Comparison of ENCODE assay signal across 8 cellular contexts in the genomic region with DNA sequence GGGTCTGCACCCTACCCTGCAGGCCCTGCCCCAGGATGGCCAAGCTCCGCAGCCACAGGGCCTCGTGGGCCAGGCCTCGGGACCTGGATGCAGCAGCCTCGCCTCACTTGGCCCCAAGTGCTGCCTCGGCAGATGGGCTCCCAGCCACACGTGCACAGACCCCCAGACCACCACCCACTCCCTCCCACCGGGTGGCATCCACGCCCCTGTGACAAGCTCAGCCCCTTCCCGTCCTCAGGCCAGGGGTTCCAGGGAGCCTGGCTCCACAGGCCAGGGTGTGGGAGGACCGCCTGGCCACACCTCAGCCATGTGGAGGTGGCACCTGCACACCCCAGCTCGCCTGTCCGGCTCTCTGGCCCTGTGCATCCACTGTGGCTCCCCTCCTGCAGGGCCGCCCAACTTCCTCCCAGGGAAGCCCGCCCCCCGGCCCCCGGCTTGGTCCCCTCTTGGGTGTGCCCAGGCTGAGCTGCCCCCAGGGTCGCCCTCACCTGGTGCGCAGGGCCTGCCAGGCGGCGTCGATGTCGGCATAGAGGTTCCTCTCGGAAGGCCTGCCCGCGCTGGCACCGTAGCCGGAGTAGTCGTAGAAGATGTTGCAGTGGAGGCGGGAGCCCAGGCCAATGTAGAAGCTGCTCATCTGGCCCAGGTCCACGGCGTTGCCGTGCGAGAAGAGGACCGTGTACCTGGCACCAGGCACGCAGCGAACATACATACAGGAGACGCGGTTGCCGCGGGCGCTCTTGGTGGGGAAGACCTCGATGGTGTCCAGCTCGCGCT.
A peak's percentile ranks its signal among the peaks of the same experiment; 100 is the strongest.
DNase-seq lines count a peak whose midpoint lies in the region; ATAC-seq and TF ChIP-seq lines count a peak whose summit lies in the region.
"Not testable (repeated sequence)": the region's sequence is repeated elsewhere in the genome, so short reads cannot be mapped to it uniquely, and the experiment has no call there.

No MANE protein-coding gene starts in this region.

- not testable (repeated sequence) for TF ChIP-seq POLR2A in suprapubic skin (IDR thresholded peaks at IDR 0.05)

- TF ChIP-seq CTCF in CD14-positive monocyte (IDR thresholded peaks at IDR 0.05); neutrophil (IDR thresholded peaks at IDR 0.05); suprapubic skin (IDR thresholded peaks at IDR 0.05): not testable (repeated sequence)

- H3K4me3 Mint-ChIP-seq in CD14-positive monocyte (peak overlapping the region; percentile 73 to 85), IgD-negative memory B cell (peak overlapping the region; percentile 81 to 95 (median 90))
- H3K4me3 Mint-ChIP-seq in activated T-cell treated with anti-CD3 and anti-CD28 coated beads, Interleukin-2, amount 50 U/mL, for 24 hours: peak overlapping the region; percentile 56
- peak overlapping the region; percentile 59 for H3K4me3 Mint-ChIP-seq in activated naive CD8-positive, alpha-beta T cell
- peak overlapping the region; percentile 65 for H3K4me3 Mint-ChIP-seq in dendritic cell treated with granulocyte-macrophage colony-stimulating factor and Interleukin-4, amounts not matched to agents 40 ng/mL and 50 ng/mL, for 4 days
- peak overlapping the region; percentile 34 for H3K4me3 Mint-ChIP-seq in stimulated activated effector memory CD8-positive, alpha-beta T cell treated with anti-CD3 and anti-CD28 coated beads, Interleukin-12 subunit alpha, Interleukin-12 subunit beta, amount 100 ng/mL, for 72 hours

- peak overlapping the region; percentile 43 to 58 for H3K4me3 ChIP-seq in neutrophil (ENCODE audit: low read depth in 1 of 2, low read length in 1 of 2)
- H3K4me3 ChIP-seq in suprapubic skin: peak overlapping the region; percentile 30

- intact Hi-C loops in CD14-positive monocyte (cut with micrococcal nuclease); dendritic cell treated with granulocyte-macrophage colony-stimulating factor and Interleukin-4, amounts not matched to agents 40 ng/mL and 50 ng/mL, for 4 days (cut with micrococcal nuclease): not testable (repeated sequence)

- H3K27ac ChIP-seq in neutrophil, suprapubic skin: not testable (repeated sequence)

- peak overlapping the region in 2 of 7 donors; percentile 40 to 84 for H3K27ac Mint-ChIP-seq in CD14-positive monocyte
- peak overlapping the region; percentile 32 to 86 (median 85) for H3K27ac Mint-ChIP-seq in IgD-negative memory B cell
- H3K27ac Mint-ChIP-seq in activated T-cell treated with anti-CD3 and anti-CD28 coated beads, Interleukin-2, amount 50 U/mL, for 24 hours; activated naive CD8-positive, alpha-beta T cell; stimulated activated effector memory CD8-positive, alpha-beta T cell treated with anti-CD3 and anti-CD28 coated beads, Interleukin-12 subunit alpha, Interleukin-12 subunit beta, amount 100 ng/mL, for 72 hours: not testable (repeated sequence)
- H3K27ac Mint-ChIP-seq in dendritic cell treated with granulocyte-macrophage colony-stimulating factor and Interleukin-4, amounts not matched to agents 40 ng/mL and 50 ng/mL, for 4 days: peak overlapping the region; percentile 59

- H3K9me3 Mint-ChIP-seq in CD14-positive monocyte; IgD-negative memory B cell; activated T-cell treated with anti-CD3 and anti-CD28 coated beads, Interleukin-2, amount 50 U/mL, for 24 hours; activated naive CD8-positive, alpha-beta T cell (ENCODE audit: low read depth); dendritic cell treated with granulocyte-macrophage colony-stimulating factor and Interleukin-4, amounts not matched to agents 40 ng/mL and 50 ng/mL, for 4 days; stimulated activated effector memory CD8-positive, alpha-beta T cell treated with anti-CD3 and anti-CD28 coated beads, Interleukin-12 subunit alpha, Interleukin-12 subunit beta, amount 100 ng/mL, for 72 hours: not testable (repeated sequence)

- H3K36me3 Mint-ChIP-seq in CD14-positive monocyte; IgD-negative memory B cell; activated T-cell treated with anti-CD3 and anti-CD28 coated beads, Interleukin-2, amount 50 U/mL, for 24 hours (ENCODE audit: low read depth); activated naive CD8-positive, alpha-beta T cell; dendritic cell treated with granulocyte-macrophage colony-stimulating factor and Interleukin-4, amounts not matched to agents 40 ng/mL and 50 ng/mL, for 4 days (ENCODE audit: low read depth); stimulated activated effector memory CD8-positive, alpha-beta T cell treated with anti-CD3 and anti-CD28 coated beads, Interleukin-12 subunit alpha, Interleukin-12 subunit beta, amount 100 ng/mL, for 72 hours: not testable (repeated sequence)

- H3K9me3 ChIP-seq in neutrophil, suprapubic skin: not testable (repeated sequence)

- not testable (repeated sequence) for H3K27me3 ChIP-seq in neutrophil
- peaks cover 32% of the 10 kb centered on the region for H3K27me3 ChIP-seq in suprapubic skin

- H3K4me1 Mint-ChIP-seq in CD14-positive monocyte (peaks cover 12% of the 10 kb centered on the region), IgD-negative memory B cell (peaks cover 17 to 32% (median 22%) of the 10 kb centered on the region in 3 donors)
- not testable (repeated sequence) for H3K4me1 Mint-ChIP-seq in activated T-cell treated with anti-CD3 and anti-CD28 coated beads, Interleukin-2, amount 50 U/mL, for 24 hours (ENCODE audit: low read depth); activated naive CD8-positive, alpha-beta T cell (ENCODE audit: low read depth); stimulated activated effector memory CD8-positive, alpha-beta T cell treated with anti-CD3 and anti-CD28 coated beads, Interleukin-12 subunit alpha, Interleukin-12 subunit beta, amount 100 ng/mL, for 72 hours
- H3K4me1 Mint-ChIP-seq in dendritic cell treated with granulocyte-macrophage colony-stimulating factor and Interleukin-4, amounts not matched to agents 40 ng/mL and 50 ng/mL, for 4 days (ENCODE audit: low read depth): peaks cover 15% of the 10 kb centered on the region

- 73% methylated on average over 8 of the region's 44 CpGs for WGBS in suprapubic skin

- not testable (repeated sequence) for DNase-seq in CD14-positive monocyte (ENCODE audit: low spot score); activated T-cell treated with anti-CD3 and anti-CD28 coated beads, Interleukin-2, amount 50 U/mL, for 24 hours; stimulated activated effector memory CD8-positive, alpha-beta T cell treated with anti-CD3 and anti-CD28 coated beads, Interleukin-12 subunit alpha, Interleukin-12 subunit beta, amount 100 ng/mL, for 72 hours (ENCODE audit: low spot score in 2 of 2); suprapubic skin (ENCODE audit: low spot score in 2 of 2)

- peaks cover 27 to 30% of the 10 kb centered on the region in 2 experiments for H3K4me1 ChIP-seq in neutrophil (ENCODE audit: control insufficient read depth in 1 of 2, insufficient read depth in 1 of 2, low read depth in 1 of 2, low read length in 1 of 2)
- H3K4me1 ChIP-seq in suprapubic skin: not testable (repeated sequence)

- ATAC-seq in stimulated activated effector memory CD8-positive, alpha-beta T cell treated with anti-CD3 and anti-CD28 coated beads, Interleukin-12 subunit alpha, Interleukin-12 subunit beta, amount 100 ng/mL, for 72 hours: not testable (repeated sequence)

- TF ChIP-seq EP300 in suprapubic skin (IDR thresholded peaks at IDR 0.05): not testable (repeated sequence)

- peaks cover 2 to 17% (median 2%) of the 10 kb centered on the region in 3 donors for H3K27me3 Mint-ChIP-seq in CD14-positive monocyte (ENCODE audit: low read depth in 3 of 3)
- not testable (repeated sequence) for H3K27me3 Mint-ChIP-seq in IgD-negative memory B cell
- H3K27me3 Mint-ChIP-seq in activated T-cell treated with anti-CD3 and anti-CD28 coated beads, Interleukin-2, amount 50 U/mL, for 24 hours: peaks cover 19% of the 10 kb centered on the region
- peaks cover 21% of the 10 kb centered on the region for H3K27me3 Mint-ChIP-seq in activated naive CD8-positive, alpha-beta T cell
- H3K27me3 Mint-ChIP-seq in dendritic cell treated with granulocyte-macrophage colony-stimulating factor and Interleukin-4, amounts not matched to agents 40 ng/mL and 50 ng/mL, for 4 days: peaks cover 15% of the 10 kb centered on the region

- not testable (repeated sequence) for H3K36me3 ChIP-seq in neutrophil, suprapubic skin

Comparison
In these comparisons a context has a peak if more than half of its experiments do, and no peak if none do; other contexts are left out.
1. H3K4me3 Mint-ChIP-seq: peak in every context shown above with its lines; median percentile 90 in IgD-negative memory B cell; 79 in CD14-positive monocyte; 65 in dendritic cell treated with granulocyte-macrophage colony-stimulating factor and Interleukin-4, amounts not matched to agents 40 ng/mL and 50 ng/mL, for 4 days; 59 in activated naive CD8-positive, alpha-beta T cell; 56 in activated T-cell treated with anti-CD3 and anti-CD28 coated beads, Interleukin-2, amount 50 U/mL, for 24 hours; 34 in stimulated activated effector memory CD8-positive, alpha-beta T cell treated with anti-CD3 and anti-CD28 coated beads, Interleukin-12 subunit alpha, Interleukin-12 subunit beta, amount 100 ng/mL, for 72 hours.